ENCODE assay signal across 10 cellular contexts in the genomic region with DNA sequence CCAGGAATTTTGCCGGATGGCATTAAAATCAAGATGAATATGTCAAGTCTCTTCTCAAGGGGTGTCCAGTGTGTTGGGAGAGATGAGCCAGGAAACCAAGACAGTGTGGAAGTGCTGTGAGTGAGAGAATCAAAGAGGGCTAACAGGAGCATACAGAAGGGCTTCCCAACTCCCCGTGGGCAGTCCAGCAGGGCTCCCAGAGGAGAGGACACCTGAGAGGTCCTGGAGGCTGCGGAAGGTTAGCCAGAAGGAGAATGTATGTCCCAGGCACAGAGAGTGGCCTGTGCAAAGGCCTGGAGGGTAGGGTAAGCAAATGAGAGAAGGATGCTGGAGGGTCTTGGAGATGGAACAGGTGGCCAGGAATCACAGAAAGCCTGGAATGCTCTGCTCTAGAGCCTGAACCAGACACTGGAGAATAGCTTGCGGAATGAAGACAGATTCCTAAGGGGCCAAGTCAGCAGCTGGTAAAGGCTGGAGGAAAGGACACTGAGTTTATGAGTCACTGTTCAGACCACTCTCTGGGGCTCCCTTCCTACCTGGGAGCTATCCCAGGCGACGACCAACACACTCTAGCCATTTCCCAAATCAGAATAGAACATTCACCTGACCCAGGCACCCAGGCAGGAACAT. TPM values are rescaled to one million over a fixed set of nuclear protein-coding genes. Genes with fewer than 3 reads are reported as not detected.
DNase-seq lines count a peak whose midpoint lies in the region; ATAC-seq and TF ChIP-seq lines count a peak whose summit lies in the region.
"Had no signal": no experiment of that assay in that cellular context is flagged by ENCODE, and none has a peak within 500 bp of the region (broad histone marks: within the 10 kb centered on the region; RNA-seq: fewer than 3 reads in every experiment).

No MANE protein-coding gene starts in this region.

- no peak for TF ChIP-seq POLR2A in spleen (IDR thresholded peaks at IDR 0.05)

- peaks cover 33% of the 10 kb centered on the region for H3F3A ChIP-seq in GM23248 (ENCODE audit: insufficient read depth)

- intact Hi-C loops in spleen (cut with DNase I; ENCODE audit: low total_unique reads) = no loop called here

- no peak for ATAC-seq in T-cell (replicated peaks in 1 of 4)
- ATAC-seq in HG03432 (IDR thresholded peaks at IDR 0.05; ENCODE audit: unreplicated experiment) = no peak
- no peak for ATAC-seq in HG03175 (IDR thresholded peaks at IDR 0.05; ENCODE audit: unreplicated experiment)

- H3K4me3 Mint-ChIP-seq in T-cell = peak overlapping the region in 2 of 3 donors; percentile 4 to 77
- H3K4me3 Mint-ChIP-seq: neural crest cell had no signal

- no peaks in the 10 kb centered on the region for H4K20me1 ChIP-seq in GM23248 (ENCODE audit: insufficient read depth)

- H3K4me2 ChIP-seq in GM23248 (ENCODE audit: unreplicated experiment) = peak overlapping the region; percentile 34

- H3K36me3 Mint-ChIP-seq in T-cell = peaks cover 28% of the 10 kb centered on the region

- H3K4me3 ChIP-seq in GM23248 (no peak overlapping the region), fibroblast of villous mesenchyme (ENCODE audit: low read depth, low read length) (no peak overlapping the region), spleen (peak overlapping the region in 1 of 8 donors; percentile 63)
- H3K4me3 ChIP-seq: thyroid gland had no signal

- H3K36me3 ChIP-seq in GM23248 (ENCODE audit: low read depth) = no peaks in the 10 kb centered on the region
- peaks cover 0 to 28% (median 1%) of the 10 kb centered on the region in 6 donors for H3K36me3 ChIP-seq in spleen
- H3K36me3 ChIP-seq: thyroid gland had no signal

- CTCF ChIA-PET in T-cell (lab: Charles Lee) = interaction anchor here (0.5 to 4.0 kb wide), 6 partner anchors 9 to 241 kb away, joined by 3 to 41 read pairs (median 10); no protein-coding TSS in a partner anchor

- POLR2A ChIA-PET in T-cell (lab: Charles Lee) = interaction anchor here (0.8 to 5.9 kb wide), 5 partner anchors 43 to 62 kb away, joined by 3 to 56 read pairs (median 6); a partner anchor contains a TSS

- no peak overlapping the region for H3K9ac ChIP-seq in GM23248

- 66 to 73% methylated on average over 6 of the region's 6 CpGs for WGBS in GM23248 (ENCODE audit: low coverage in 1 of 2, low lambda C conversion rate in 2 of 2, missing lambda C conversion rate in 2 of 2), 2 experiments
- WGBS in spleen, 5 donors = 82 to 93% (median 90%) methylated on average over 6 of the region's 6 CpGs

- no peaks in the 10 kb centered on the region for H3K9me3 Mint-ChIP-seq in T-cell
- H3K9me3 Mint-ChIP-seq: neural crest cell had no signal

- in situ Hi-C loops in GM23248 (cut with MboI) = no loop called here

- H2AFZ ChIP-seq in GM23248 = no peak overlapping the region

- DNase-seq in GM23248 (peak; percentile 84), T-cell (no peak), fibroblast of villous mesenchyme (ENCODE audit: low read depth) (peak; percentile 88), spleen (peak; percentile 54), cerebellum (ENCODE audit: low spot score) (no peak)
- DNase-seq: cortex of kidney, thyroid gland had no signal

- H3K27me3 Mint-ChIP-seq in T-cell = no peaks in the 10 kb centered on the region

- no peaks in the 10 kb centered on the region for H3K9me2 ChIP-seq in GM23248 (ENCODE audit: insufficient read depth)

- H3K9me3 ChIP-seq in GM23248 (ENCODE audit: low read depth) (no peaks in the 10 kb centered on the region), spleen (no peaks in the 10 kb centered on the region)
- H3K9me3 ChIP-seq: thyroid gland had no signal

- H3K79me2 ChIP-seq in GM23248 (ENCODE audit: insufficient read depth) = peaks cover 12% of the 10 kb centered on the region; the same call in 1 of the 2 replicates

- H3K27ac ChIP-seq in GM23248 = no peak overlapping the region
- H3K27ac ChIP-seq in spleen = peak overlapping the region; percentile 79 to 99 (median 96)

- H3K4me1 Mint-ChIP-seq in T-cell = peaks cover 94 to 96% (median 95%) of the 10 kb centered on the region in 3 donors
- H3K4me1 Mint-ChIP-seq: neural crest cell had no signal

- no peaks in the 10 kb centered on the region for H3K27me3 ChIP-seq in GM23248 (replicated peaks; ENCODE audit: insufficient read depth)
- no peaks in the 10 kb centered on the region for H3K27me3 ChIP-seq in spleen (replicated peaks in 1 of 7)
- H3K27me3 ChIP-seq: thyroid gland had no signal

- no peak for TF ChIP-seq CTCF in fibroblast of villous mesenchyme (IDR thresholded peaks at IDR 0.05; ENCODE audit: insufficient read depth, low read depth, low read length)
- no peak for TF ChIP-seq CTCF in spleen (IDR thresholded peaks at IDR 0.05 in 8 of 11, conservative IDR thresholded peaks at IDR 0.05 in 3 of 11)

- peak overlapping the region; percentile 98 to 100 for H3K27ac Mint-ChIP-seq in T-cell

- H3K4me1 ChIP-seq in GM23248 (ENCODE audit: insufficient read depth) (peaks cover 50% of the 10 kb centered on the region), spleen (peaks cover 92 to 100% (median 97%) of the 10 kb centered on the region in 6 donors)

RNA-seq across cellular contexts. Expression of a gene that starts 59.4 kb away (rescaled TPM):
- total RNA-seq in GM23248 (2014; rRNA removed; shearing (Covaris generic)) = 1.9 and 3.0 TPM in 2 replicates
- polyA plus RNA-seq in GM23248 (2016; fragmentation: Nextera tagmentation; extraction: Ambion mirVana) (1.7 and 2.4 TPM in 2 replicates), spleen (1 to 10 TPM; 2.4 to 2.9 (median 2.6) TPM)
- total RNA-seq in T-cell (10 to 100 TPM in 2 of 5 donors, 1 to 10 TPM in 3; 4.8 to 14.0 (median 7.6) TPM), fibroblast of villous mesenchyme (5.8 and 7.3 TPM in 2 replicates), spleen (1 to 10 TPM; 5.3 to 9.2 (median 7.6) TPM), cerebellum (10.4 TPM)

Comparison
In these comparisons a context has a peak if more than half of its experiments do, and no peak if none do; other contexts are left out.
1. DNase-seq: peak in GM23248 (single experiment), fibroblast of villous mesenchyme (single experiment) and spleen (single experiment); none in T-cell (0 of 34) and cerebellum (single experiment).